Comparison of ENCODE assay signal across 8 cellular contexts in the genomic region with DNA sequence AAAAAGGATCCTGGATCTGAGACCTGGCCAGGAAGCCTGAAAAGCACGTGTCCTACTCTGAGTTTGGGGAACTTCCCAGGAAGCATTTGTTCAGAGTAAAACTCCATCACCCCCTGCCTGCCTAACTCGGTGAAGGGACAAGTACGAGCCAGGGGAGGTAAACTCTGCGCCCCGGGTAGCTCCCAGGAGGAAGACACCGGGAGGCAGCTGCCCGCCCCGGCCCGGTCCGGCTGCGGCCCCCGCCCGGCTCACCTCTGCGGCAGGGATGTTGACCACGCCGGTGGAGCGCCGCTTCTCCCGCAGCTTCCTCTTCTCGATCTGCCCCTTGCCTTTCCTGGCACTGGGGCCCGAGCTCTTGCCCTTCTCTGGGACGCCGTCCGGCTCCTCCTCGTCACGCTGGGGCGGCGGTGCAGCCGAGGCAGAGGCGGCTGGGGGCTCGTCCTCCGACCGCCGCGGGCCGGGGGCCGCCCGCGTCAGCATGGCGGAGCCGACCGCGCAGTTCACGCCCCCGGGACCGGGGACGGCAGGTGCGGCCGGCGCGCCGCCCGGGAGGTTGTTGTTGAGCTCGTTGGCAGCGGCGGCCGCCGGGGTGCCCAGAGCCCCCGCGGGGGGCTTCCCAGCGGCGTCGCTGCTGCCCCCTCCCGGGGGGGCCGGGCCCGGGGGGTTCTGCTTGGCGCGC. TPM values are rescaled to one million over a fixed set of nuclear protein-coding genes. Genes with fewer than 3 reads are reported as not detected.
DNase-seq lines count a peak whose midpoint lies in the region; ATAC-seq and TF ChIP-seq lines count a peak whose summit lies in the region.

No MANE protein-coding gene starts in this region.

- TF ChIP-seq CTCF in AG09319 (IDR thresholded peaks at IDR 0.05; ENCODE audit: low read depth, low read length) (peak; percentile 9), GM12875 (IDR thresholded peaks at IDR 0.05; ENCODE audit: borderline replicate concordance, insufficient read depth, low read depth, low read length) (no peak), left ventricle myocardium inferior (IDR thresholded peaks at IDR 0.05; ENCODE audit: borderline replicate concordance) (no peak)

- peaks cover 30% of the 10 kb centered on the region for H3K4me1 ChIP-seq in left ventricle myocardium inferior

- H3K9me3 Mint-ChIP-seq in activated naive CD4-positive, alpha-beta T cell treated with anti-CD3 and anti-CD28 coated beads, Interleukin-2, amount 50 U/mL, for 24 hours: no peaks in the 10 kb centered on the region

- peaks cover 24% of the 10 kb centered on the region for H3K27me3 ChIP-seq in left ventricle myocardium inferior (ENCODE audit: low read depth)

- H3K36me3 Mint-ChIP-seq in activated naive CD4-positive, alpha-beta T cell treated with anti-CD3 and anti-CD28 coated beads, Interleukin-2, amount 50 U/mL, for 24 hours: no peaks in the 10 kb centered on the region

- H3K9me3 ChIP-seq in left ventricle myocardium inferior (replicated peaks): no peaks in the 10 kb centered on the region

- H3K4me1 Mint-ChIP-seq in activated naive CD4-positive, alpha-beta T cell treated with anti-CD3 and anti-CD28 coated beads, Interleukin-2, amount 50 U/mL, for 24 hours: peaks cover 19% of the 10 kb centered on the region

- no peak for DNase-seq in AG09319 (ENCODE audit: extremely low read depth, low read depth)
- DNase-seq in NAMALWA (ENCODE audit: low spot score): peak; percentile 65
- peak; percentile 30 for DNase-seq in left ventricle myocardium inferior
- peak; percentile 85 for DNase-seq in posterior vena cava (ENCODE audit: low spot score)
- DNase-seq in activated gamma-delta T cell treated with Interleukin-2 at 50 U/mL for 16 hours: no peak

- peak overlapping the region; percentile 68 for H3K4me3 ChIP-seq in GM12875 (ENCODE audit: low read depth, low read length)
- H3K4me3 ChIP-seq in left ventricle myocardium inferior: peak overlapping the region; percentile 92

- no peaks in the 10 kb centered on the region for H3K36me3 ChIP-seq in left ventricle myocardium inferior

- peak overlapping the region; percentile 79 for H3K27ac ChIP-seq in left ventricle myocardium inferior (replicated peaks)

- H3K27ac Mint-ChIP-seq in activated naive CD4-positive, alpha-beta T cell treated with anti-CD3 and anti-CD28 coated beads, Interleukin-2, amount 50 U/mL, for 24 hours: no peak overlapping the region

- H3K4me3 Mint-ChIP-seq in activated naive CD4-positive, alpha-beta T cell treated with anti-CD3 and anti-CD28 coated beads, Interleukin-2, amount 50 U/mL, for 24 hours: peak overlapping the region; percentile 81

- intact Hi-C loops in left ventricle myocardium inferior (cut with micrococcal nuclease) (no loop called here), posterior vena cava (cut with DNase I) (loop anchor here (5.0 to 10.0 kb wide), 3 partner anchors 132 to 245 kb away; partner anchors contain the start of gene PPP1R12A (in 1 of the 2))

- peak; percentile 31 for ATAC-seq in HG02588 (IDR thresholded peaks at IDR 0.05; ENCODE audit: unreplicated experiment)

- peaks cover 53% of the 10 kb centered on the region for H3K27me3 Mint-ChIP-seq in activated naive CD4-positive, alpha-beta T cell treated with anti-CD3 and anti-CD28 coated beads, Interleukin-2, amount 50 U/mL, for 24 hours

RNA-seq across cellular contexts. Expression of gene PAWR, which starts 1.1 kb away (rescaled TPM):
- total RNA-seq in left ventricle myocardium inferior (10.5 TPM), posterior vena cava (100 to 1,000 TPM; 148 to 218 TPM)

Comparison
In these comparisons a context has a peak if more than half of its experiments do, and no peak if none do; other contexts are left out.
1. DNase-seq: peak in NAMALWA (single experiment), left ventricle myocardium inferior (single experiment) and posterior vena cava (single experiment); none in AG09319 (single experiment) and activated gamma-delta T cell treated with Interleukin-2 at 50 U/mL for 16 hours (single experiment).
2. RNA of gene PAWR, which starts 1.1 kb away (total RNA-seq): 148 to 218 TPM in posterior vena cava; 10.5 TPM in left ventricle myocardium inferior (single experiment); every median in the first group is over 10 times any median in the second.